Comparison of ENCODE assay signal across 23 cellular contexts in genomic region chr3:78086150-78086549, GRCh38.
DNase-seq lines count a peak whose midpoint lies in the region; TF ChIP-seq lines count a peak whose summit lies in the region.
"Had no signal": no experiment of that assay in that cellular context is flagged by ENCODE, and none has a peak within 500 bp of the region (broad histone marks: within the 10 kb centered on the region; RNA-seq: fewer than 3 reads in every experiment).

No MANE protein-coding gene starts in this region.

- TF ChIP-seq POLR2A in vagina (IDR thresholded peaks at IDR 0.05), result no peak

- in situ Hi-C loops in astrocyte of the spinal cord (cut with HindIII; ENCODE audit: low sequenced_read_pairs), result no loop called here

- H3K4me3 ChIP-seq in AG10803 (ENCODE audit: low read length), result no peak overlapping the region
- no peak overlapping the region for H3K4me3 ChIP-seq in astrocyte of the spinal cord (ENCODE audit: low read depth, low read length)
- H3K4me3 ChIP-seq in fibroblast of mammary gland (ENCODE audit: control insufficient read depth, low read depth, low read length), result no peak overlapping the region
- H3K4me3 ChIP-seq in vagina, result no peak overlapping the region
- H3K4me3 ChIP-seq: body of pancreas, right atrium auricular region, spleen, uterus had no signal

- DNase-seq in AG10803 (ENCODE audit: low read depth) (peak; percentile 6), OCI-M1 (lab: John Stamatoyannopoulos, UW) (peak; percentile 3), astrocyte of the spinal cord (ENCODE audit: low read depth, low spot score) (peak; percentile 8), fibroblast of mammary gland (ENCODE audit: low read depth) (peak; percentile 3), NCI-H1417 (lab: John Stamatoyannopoulos, UW) (no peak), vagina (ENCODE audit: extremely low spot score in 2 of 2) (no peak), RWPE1 (ENCODE audit: low spot score) (no peak), SKM-1 treated with dmso at 0.1 percent for 144 hours (lab: John Stamatoyannopoulos, UW; ENCODE audit: unreplicated experiment) (no peak)
- DNase-seq: activated CD4-positive, alpha-beta T cell treated with anti-CD3 and anti-CD28 coated beads, Interleukin-2, amount 50 U/mL, for 4 hours; activated T-cell treated with anti-CD3 and anti-CD28 coated beads, Interleukin-2, amount 50 U/mL, for 72 hours; body of pancreas; CD4-positive, alpha-beta T cell; GOT3; head of caudate nucleus; HFFc6; KG1; NCI-H1436; NCI-H2107; spleen; stimulated activated CD8-positive, alpha-beta memory T cell treated with anti-CD3 and anti-CD28 coated beads, Interleukin-4, amount 100 ng/mL, for 48 hours; uterus had no signal

- no peaks in the 10 kb centered on the region for H3K4me1 ChIP-seq in vagina
- H3K4me1 ChIP-seq: body of pancreas, parathyroid adenoma, right atrium auricular region, spleen, uterus had no signal

- POLR2A ChIA-PET in RWPE1 (lab: Yijun Ruan, JAX; ENCODE audit: low non-redundant PET), result no interaction called here

- H3K9me3 ChIP-seq in vagina, result no peaks in the 10 kb centered on the region
- H3K9me3 ChIP-seq: body of pancreas, right atrium auricular region, uterus had no signal

- TF ChIP-seq CTCF in AG10803 (conservative IDR thresholded peaks at IDR 0.05; ENCODE audit: low read length) (no peak), astrocyte of the spinal cord (IDR thresholded peaks at IDR 0.05; ENCODE audit: low read depth, low read length) (no peak), fibroblast of mammary gland (conservative IDR thresholded peaks at IDR 0.05; ENCODE audit: control insufficient read depth, insufficient read depth, low read depth, low read length) (no peak), vagina (IDR thresholded peaks at IDR 0.05) (no peak), RWPE1 (conservative IDR thresholded peaks at IDR 0.05; ENCODE audit: low read depth) (no peak)

- intact Hi-C loops in vagina (cut with DNase I), result no loop called here

- no peaks in the 10 kb centered on the region for H3K36me3 ChIP-seq in vagina
- H3K36me3 ChIP-seq: right atrium auricular region, spleen, uterus had no signal

- H3K27ac ChIP-seq in vagina, result no peak overlapping the region
- H3K27ac ChIP-seq in RWPE1, result no peak overlapping the region
- H3K27ac ChIP-seq: body of pancreas, parathyroid adenoma, right atrium auricular region, spleen, uterus had no signal

- CTCF ChIA-PET in RWPE1 (lab: Yijun Ruan, JAX), result no interaction called here

- no peaks in the 10 kb centered on the region for H3K27me3 ChIP-seq in vagina
- H3K27me3 ChIP-seq: body of pancreas, right atrium auricular region, spleen, uterus had no signal

Comparison
In these comparisons a context has a peak if more than half of its experiments do, and no peak if none do; other contexts are left out.
1. DNase-seq: peak in AG10803 (single experiment), OCI-M1 (single experiment), astrocyte of the spinal cord (single experiment) and fibroblast of mammary gland (single experiment); none in NCI-H1417 (0 of 3), vagina (0 of 2), RWPE1 (single experiment) and SKM-1 treated with dmso at 0.1 percent for 144 hours (single experiment).